Comparison of ENCODE assay signal across 8 cellular contexts in genomic region chr5:61306531-61307195, GRCh38. TPM values are rescaled to one million over a fixed set of nuclear protein-coding genes. Genes with fewer than 3 reads are reported as not detected.
A peak's percentile ranks its signal among the peaks of the same experiment; 100 is the strongest.
DNase-seq lines count a peak whose midpoint lies in the region; ATAC-seq, FAIRE-seq and TF ChIP-seq lines count a peak whose summit lies in the region.

No MANE protein-coding gene starts in this region.

- H3K79me2 ChIP-seq in KMS-11 (ENCODE audit: insufficient read depth, low read depth), result no peaks in the 10 kb centered on the region

- H3K4me1 ChIP-seq in KMS-11 (ENCODE audit: low read depth, poor library complexity, severe bottlenecking), result peaks cover 32% of the 10 kb centered on the region
- peaks cover 0 to 2% of the 10 kb centered on the region in 2 donors for H3K4me1 ChIP-seq in small intestine (ENCODE audit: control insufficient read depth in 2 of 2, insufficient read depth in 1 of 2, low read depth in 1 of 2, low read length in 1 of 2)

- H3K27ac ChIP-seq in KMS-11 (peak overlapping the region; percentile 63), small intestine (ENCODE audit: low read depth in 1 of 2, low read length in 1 of 2) (no peak overlapping the region)

- TF ChIP-seq CTCF in AG09309 (IDR thresholded peaks at IDR 0.05; ENCODE audit: control insufficient read depth, insufficient read depth, low read depth, low read length, missing control alignments) (no peak), KMS-11 (conservative IDR thresholded peaks at IDR 0.05; ENCODE audit: low read depth, low read length) (no peak), epithelial cell of esophagus (IDR thresholded peaks at IDR 0.05; ENCODE audit: insufficient read depth, low read depth, low read length, missing control alignments) (no peak)

- peak overlapping the region; percentile 74 for H3K4me2 ChIP-seq in KMS-11

- no peaks in the 10 kb centered on the region for H3K36me3 ChIP-seq in KMS-11 (ENCODE audit: insufficient read depth)
- H3K36me3 ChIP-seq in small intestine (ENCODE audit: control insufficient read depth in 2 of 2, insufficient read depth in 2 of 2, low read length in 2 of 2), result no peaks in the 10 kb centered on the region

- H4K20me1 ChIP-seq in KMS-11 (ENCODE audit: insufficient read depth), result no peaks in the 10 kb centered on the region

- no peaks in the 10 kb centered on the region for H3K9me3 ChIP-seq in small intestine (ENCODE audit: control insufficient read depth, low read depth)

- FAIRE-seq in small intestine (lab: Jason Lieb, UNC), result no peak

- H3K4me3 ChIP-seq in AG09309 (ENCODE audit: control insufficient read depth, low read depth, low read length), result peak overlapping the region; percentile 14
- H3K4me3 ChIP-seq in KMS-11 (IDR thresholded peaks at IDR 0.05; ENCODE audit: insufficient read depth, low read depth, low read length), result no peak overlapping the region
- H3K4me3 ChIP-seq in epithelial cell of esophagus (ENCODE audit: low read length), result no peak overlapping the region
- no peak overlapping the region for H3K4me3 ChIP-seq in small intestine (ENCODE audit: low read depth in 1 of 2, low read length in 2 of 2)

- ATAC-seq in GM19395 (IDR thresholded peaks at IDR 0.05; ENCODE audit: unreplicated experiment) (peak; percentile 96), GM19452 (IDR thresholded peaks at IDR 0.05; ENCODE audit: unreplicated experiment) (no peak)

- H3K27me3 ChIP-seq in KMS-11 (ENCODE audit: insufficient read depth, low read depth) (no peaks in the 10 kb centered on the region), small intestine (ENCODE audit: control insufficient read depth in 2 of 2, insufficient read depth in 2 of 2, low read length in 2 of 2) (no peaks in the 10 kb centered on the region)

- H3K9ac ChIP-seq in KMS-11, result peak overlapping the region; percentile 35; the same call in 1 of the 2 replicates

- H2AFZ ChIP-seq in KMS-11 (ENCODE audit: low read depth), result peak overlapping the region; percentile 76

- DNase-seq in AG09309 (ENCODE audit: low read depth), result peak; percentile 59
- DNase-seq in epithelial cell of esophagus (ENCODE audit: low read depth), result peak; percentile 82
- no peak for DNase-seq in NCI-H1930 (lab: John Stamatoyannopoulos, UW)
- no peak for DNase-seq in small intestine
- DNase-seq in NCI-H2171 (lab: John Stamatoyannopoulos, UW), result no peak

- 72 to 84% (median 72%) methylated on average over 5 of the region's 5 CpGs for WGBS in small intestine, 3 donors

RNA-seq across cellular contexts. Expression of gene ZSWIM6, which starts 25.4 kb away (rescaled TPM):
- polyA plus RNA-seq in small intestine, result 1 to 10 TPM; 3.2 to 4.9 (median 3.5) TPM

Comparison
In these comparisons a context has a peak if more than half of its experiments do, and no peak if none do; other contexts are left out.
1. DNase-seq: peak in AG09309 (single experiment) and epithelial cell of esophagus (single experiment); none in NCI-H1930 (0 of 2), small intestine (single experiment) and NCI-H2171 (single experiment).